28 cellular contexts compared by ENCODE assay signal in genomic region chr10:19466709-19467108, GRCh38.
"Had no signal": no experiment of that assay in that cellular context is flagged by ENCODE, and none has a peak within 500 bp of the region (broad histone marks: within the 10 kb centered on the region; RNA-seq: fewer than 3 reads in every experiment).

No MANE protein-coding gene starts in this region.

- H3K27ac ChIP-seq: colonic mucosa, coronary artery, dorsolateral prefrontal cortex, epithelial cell of prostate, esophagus muscularis mucosa, esophagus squamous epithelium, foreskin keratinocyte, gastrocnemius medialis, gastroesophageal sphincter, heart left ventricle, heart right ventricle had no signal

- FAIRE-seq: colon, endometrium, endothelial cell of umbilical vein, frontal cortex had no signal

- ATAC-seq: effector memory CD8-positive, alpha-beta T cell; esophagus mucosa; foreskin keratinocyte; gastrocnemius medialis; gastroesophageal sphincter; heart left ventricle; heart right ventricle had no signal

- H3K36me3 ChIP-seq: colonic mucosa, esophagus muscularis mucosa, esophagus squamous epithelium, gastrocnemius medialis, gastroesophageal sphincter, heart left ventricle, heart right ventricle had no signal

- H3K27me3 ChIP-seq: colonic mucosa, dorsolateral prefrontal cortex, esophagus muscularis mucosa, esophagus squamous epithelium, foreskin keratinocyte, gastrocnemius medialis, gastroesophageal sphincter, heart left ventricle, heart right ventricle had no signal

- H3K4me3 ChIP-seq: colonic mucosa, coronary artery, dorsolateral prefrontal cortex, esophagus muscularis mucosa, esophagus squamous epithelium, gastrocnemius medialis, gastroesophageal sphincter, heart left ventricle, heart right ventricle had no signal

- H3K4me1 ChIP-seq: colonic mucosa, esophagus muscularis mucosa, esophagus squamous epithelium, foreskin keratinocyte, gastrocnemius medialis, heart left ventricle, heart right ventricle had no signal

- DNase-seq: colonic mucosa; cortex of kidney; dermis blood vessel endothelial cell; dorsolateral prefrontal cortex; effector CD4-positive, alpha-beta T cell; effector CD8-positive, alpha-beta T cell; effector memory CD4-positive, alpha-beta T cell; effector memory CD8-positive, alpha-beta T cell; endodermal cell; erythroblast; esophagus squamous epithelium; foreskin fibroblast; foreskin keratinocyte; foreskin melanocyte; gastrocnemius medialis; glutamatergic neuron; head of caudate nucleus; heart left ventricle; heart right ventricle had no signal

- H3K9me3 ChIP-seq: colonic mucosa, esophagus squamous epithelium, gastrocnemius medialis, gastroesophageal sphincter had no signal
